In the genomic region with DNA sequence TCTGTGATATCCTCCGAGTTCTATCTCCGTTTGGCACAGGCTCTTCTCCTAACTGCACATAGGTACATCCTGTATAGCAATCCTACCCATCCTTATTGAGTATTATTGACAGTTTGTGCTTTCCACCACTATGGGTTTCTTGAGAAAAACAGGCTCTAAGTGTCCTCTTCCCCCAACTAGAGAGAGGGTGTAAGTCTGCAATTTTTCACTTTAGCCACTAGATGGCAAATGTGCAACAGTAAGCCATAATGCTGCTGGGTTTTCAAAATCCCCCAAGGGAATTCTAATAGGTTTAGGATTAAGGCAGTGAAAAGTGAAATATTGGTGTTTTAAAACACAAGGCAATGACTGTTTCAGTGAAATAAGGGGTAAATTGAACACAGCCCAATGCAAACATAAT, we compare ENCODE assay signal across 10 cellular contexts.
DNase-seq lines count a peak whose midpoint lies in the region; ATAC-seq, FAIRE-seq and TF ChIP-seq lines count a peak whose summit lies in the region.
"Had no signal": no experiment of that assay in that cellular context is flagged by ENCODE, and none has a peak within 500 bp of the region (broad histone marks: within the 10 kb centered on the region; RNA-seq: fewer than 3 reads in every experiment).

No MANE protein-coding gene starts in this region.

- DNase-seq in NCI-H1417 (lab: John Stamatoyannopoulos, UW) (peak; percentile 27 to 63 (median 32)), NCI-H1417 treated with DMSO at 0.1 percent for 48 hours (lab: John Stamatoyannopoulos, UW) (no peak), WTC11 (ENCODE audit: low spot score) (no peak), HepG2 (ENCODE audit: low spot score) (peak; percentile 3), NCI-H2029 treated with DMSO at 0.1 percent for 48 hours (lab: John Stamatoyannopoulos, UW) (no peak)
- DNase-seq in activated CD4-positive, alpha-beta T cell treated with anti-CD3 and anti-CD28 coated beads for 4 hours, result no peak

- H3K9me3 Mint-ChIP-seq in WTC11, result no peaks in the 10 kb centered on the region

- H3K4me2 ChIP-seq in KMS-11 (no peak overlapping the region), HepG2 (ENCODE audit: low read depth, low read length) (no peak overlapping the region)
- H3K4me2 ChIP-seq: BLaER1 treated with 17β-estradiol and CSF1 and Interleukin-3, amounts not matched to agents 10 nM and 100 nM had no signal

- no peak for TF ChIP-seq POLR2A in HepG2 (IDR thresholded peaks at IDR 0.05; ENCODE audit: insufficient read depth in 1 of 2, low read depth in 2 of 2, low read length in 2 of 2)

- peak; percentile 73 for TF ChIP-seq CTCF in KMS-11 (conservative IDR thresholded peaks at IDR 0.05; ENCODE audit: low read depth, low read length)
- peak; percentile 30; the same call in 1 of the 2 replicates for TF ChIP-seq CTCF in WTC11 (IDR thresholded peaks at IDR 0.05)
- peak; percentile 59 for TF ChIP-seq CTCF in HepG2 (CRISPR knock-in tag; IDR thresholded peaks at IDR 0.05)

- CTCF ChIA-PET in WTC11 (lab: Charles Lee) (no interaction called here), HepG2 (lab: Yijun Ruan, JAX; ENCODE audit: low intra/inter-chr PET ratio, low total read pairs) (no interaction called here)

- H3K4me3 ChIP-seq in KMS-11 (IDR thresholded peaks at IDR 0.05; ENCODE audit: insufficient read depth, low read depth, low read length) (no peak overlapping the region), HepG2 (replicated peaks in 1 of 3; ENCODE audit: insufficient read depth in 1 of 3, low read depth in 2 of 3, low read length in 3 of 3) (no peak overlapping the region)
- H3K4me3 ChIP-seq: BLaER1 treated with 17β-estradiol and CSF1 and Interleukin-3, amounts not matched to agents 10 nM and 100 nM had no signal

- H3K27me3 Mint-ChIP-seq in WTC11 (ENCODE audit: low read depth), result peaks cover 10% of the 10 kb centered on the region; the same call in 1 of the 2 replicates
- H3K27me3 Mint-ChIP-seq: central memory CD8-positive, alpha-beta T cell had no signal

- no peaks in the 10 kb centered on the region for H3K9me3 ChIP-seq in HepG2 (ENCODE audit: low read length)
- H3K9me3 ChIP-seq: BLaER1 treated with 17β-estradiol and CSF1 and Interleukin-3, amounts not matched to agents 10 nM and 100 nM had no signal

- H3K79me2 ChIP-seq in KMS-11 (ENCODE audit: insufficient read depth, low read depth) (no peaks in the 10 kb centered on the region), HepG2 (ENCODE audit: insufficient read depth, low read length) (no peaks in the 10 kb centered on the region)

- H3K27me3 ChIP-seq in KMS-11 (ENCODE audit: insufficient read depth, low read depth) (no peaks in the 10 kb centered on the region), HepG2 (ENCODE audit: control insufficient read depth in 1 of 2, insufficient read depth in 2 of 2, low read length in 2 of 2) (no peaks in the 10 kb centered on the region)

- no peak for TF ChIP-seq RAD21 in HepG2 (CRISPR knock-in tag; IDR thresholded peaks at IDR 0.05)

- no TSS peak for BruUV-seq in HepG2 (replicated peaks; lab: Mats Ljungman, UMichigan)

- intact Hi-C loops in HepG2 (cut with micrococcal nuclease; ENCODE audit: unreplicated experiment), result no loop called here

- ATAC-seq in GM21619 (IDR thresholded peaks at IDR 0.05; ENCODE audit: unreplicated experiment) (peak; percentile 92), WTC11 (peak; percentile 69), HepG2 (peak; percentile 55; the same call in 2 of the 3 replicates)

- H3K4me1 ChIP-seq in KMS-11 (ENCODE audit: low read depth, poor library complexity, severe bottlenecking) (no peaks in the 10 kb centered on the region), HepG2 (ENCODE audit: insufficient read depth, low read length) (no peaks in the 10 kb centered on the region)
- H3K4me1 ChIP-seq: BLaER1 treated with 17β-estradiol and CSF1 and Interleukin-3, amounts not matched to agents 10 nM and 100 nM had no signal

- peak; percentile 68 for FAIRE-seq in HepG2 (lab: Jason Lieb, UNC)

- TF ChIP-seq EP300 in HepG2 (IDR thresholded peaks at IDR 0.05; ENCODE audit: low read depth in 2 of 2, low read length in 2 of 2), result no peak
- no peak for TF ChIP-seq EP300 in HepG2 (CRISPR knock-in tag; IDR thresholded peaks at IDR 0.05; ENCODE audit: borderline replicate concordance)

- no peak overlapping the region for H3K4me3 Mint-ChIP-seq in WTC11
- H3K4me3 Mint-ChIP-seq: central memory CD8-positive, alpha-beta T cell had no signal

- H2AFZ ChIP-seq in KMS-11 (ENCODE audit: low read depth), result no peak overlapping the region
- no peak overlapping the region for H2AFZ ChIP-seq in HepG2 (ENCODE audit: low read length)

- H3K36me3 ChIP-seq in KMS-11 (ENCODE audit: insufficient read depth) (no peaks in the 10 kb centered on the region), HepG2 (replicated peaks in 1 of 2; ENCODE audit: control insufficient read depth in 1 of 2, insufficient read depth in 2 of 2, low read length in 2 of 2) (no peaks in the 10 kb centered on the region)
- H3K36me3 ChIP-seq: BLaER1 treated with 17β-estradiol and CSF1 and Interleukin-3, amounts not matched to agents 10 nM and 100 nM had no signal

- POLR2A ChIA-PET in WTC11 (lab: Charles Lee) (no interaction called here), HepG2 (lab: Yijun Ruan, JAX) (no interaction called here)

- H3K9ac ChIP-seq in KMS-11, result no peak overlapping the region
- H3K9ac ChIP-seq in HepG2 (ENCODE audit: insufficient read depth, low read depth, low read length), result no peak overlapping the region
- H3K9ac ChIP-seq: BLaER1 treated with 17β-estradiol and CSF1 and Interleukin-3, amounts not matched to agents 10 nM and 100 nM had no signal

- no peaks in the 10 kb centered on the region for H3K36me3 Mint-ChIP-seq in WTC11

- H3K27ac Mint-ChIP-seq in WTC11, result no peak overlapping the region

- peaks cover 8% of the 10 kb centered on the region for H3K4me1 Mint-ChIP-seq in WTC11
- H3K4me1 Mint-ChIP-seq: central memory CD8-positive, alpha-beta T cell had no signal

- 7% methylated on average over 2 of the region's 2 CpGs for WGBS in HepG2 (ENCODE audit: low lambda C conversion rate)

- H4K20me1 ChIP-seq in KMS-11 (ENCODE audit: insufficient read depth) (no peaks in the 10 kb centered on the region), HepG2 (ENCODE audit: insufficient read depth, low read length) (no peaks in the 10 kb centered on the region)
- H4K20me1 ChIP-seq: BLaER1 treated with 17β-estradiol and CSF1 and Interleukin-3, amounts not matched to agents 10 nM and 100 nM had no signal

- in situ Hi-C loops in HepG2 (cut with HindIII; ENCODE audit: extremely low pct_ligation_motif_present, low pct_unique_long_range_greater_than_20kb), result no loop called here

- no peak overlapping the region for H3K27ac ChIP-seq in KMS-11
- no peak overlapping the region for H3K27ac ChIP-seq in HepG2 (ENCODE audit: extremely low read length, insufficient read depth, low read length)
- H3K27ac ChIP-seq: BLaER1 treated with 17β-estradiol and CSF1 and Interleukin-3, amounts not matched to agents 10 nM and 100 nM had no signal

TF ChIP-seq in WTC11, 78 proteins besides CTCF, POLR2A, EP300 and RAD21 (continues in another document):
- no peak for TF ChIP-seq SMAD4 (CRISPR knock-in tag; IDR thresholded peaks at IDR 0.05)
- TF ChIP-seq, protein P1, sequence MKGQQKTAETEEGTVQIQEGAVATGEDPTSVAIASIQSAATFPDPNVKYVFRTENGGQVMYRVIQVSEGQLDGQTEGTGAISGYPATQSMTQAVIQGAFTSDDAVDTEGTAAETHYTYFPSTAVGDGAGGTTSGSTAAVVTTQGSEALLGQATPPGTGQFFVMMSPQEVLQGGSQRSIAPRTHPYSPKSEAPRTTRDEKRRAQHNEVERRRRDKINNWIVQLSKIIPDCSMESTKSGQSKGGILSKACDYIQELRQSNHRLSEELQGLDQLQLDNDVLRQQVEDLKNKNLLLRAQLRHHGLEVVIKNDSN (CRISPR knock-in tag; IDR thresholded peaks at IDR 0.05), result no peak
- TF ChIP-seq, protein P2, sequence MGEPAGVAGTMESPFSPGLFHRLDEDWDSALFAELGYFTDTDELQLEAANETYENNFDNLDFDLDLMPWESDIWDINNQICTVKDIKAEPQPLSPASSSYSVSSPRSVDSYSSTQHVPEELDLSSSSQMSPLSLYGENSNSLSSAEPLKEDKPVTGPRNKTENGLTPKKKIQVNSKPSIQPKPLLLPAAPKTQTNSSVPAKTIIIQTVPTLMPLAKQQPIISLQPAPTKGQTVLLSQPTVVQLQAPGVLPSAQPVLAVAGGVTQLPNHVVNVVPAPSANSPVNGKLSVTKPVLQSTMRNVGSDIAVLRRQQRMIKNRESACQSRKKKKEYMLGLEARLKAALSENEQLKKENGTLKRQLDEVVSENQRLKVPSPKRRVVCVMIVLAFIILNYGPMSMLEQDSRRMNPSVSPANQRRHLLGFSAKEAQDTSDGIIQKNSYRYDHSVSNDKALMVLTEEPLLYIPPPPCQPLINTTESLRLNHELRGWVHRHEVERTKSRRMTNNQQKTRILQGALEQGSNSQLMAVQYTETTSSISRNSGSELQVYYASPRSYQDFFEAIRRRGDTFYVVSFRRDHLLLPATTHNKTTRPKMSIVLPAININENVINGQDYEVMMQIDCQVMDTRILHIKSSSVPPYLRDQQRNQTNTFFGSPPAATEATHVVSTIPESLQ (CRISPR knock-in tag; IDR thresholded peaks at IDR 0.05), result no peak

TF ChIP-seq in HepG2, 621 proteins besides CTCF, POLR2A, EP300 and RAD21:
- TF ChIP-seq STAG1 (CRISPR knock-in tag; IDR thresholded peaks at IDR 0.05), result peak; percentile 20; the same call in 1 of the 2 replicates
- TF ChIP-seq ZSCAN30 (CRISPR knock-in tag; IDR thresholded peaks at IDR 0.05), result no peak
- TF ChIP-seq ZNF34 (CRISPR knock-in tag; IDR thresholded peaks at IDR 0.05; ENCODE audit: borderline replicate concordance), result no peak
- TF ChIP-seq, protein P3, sequence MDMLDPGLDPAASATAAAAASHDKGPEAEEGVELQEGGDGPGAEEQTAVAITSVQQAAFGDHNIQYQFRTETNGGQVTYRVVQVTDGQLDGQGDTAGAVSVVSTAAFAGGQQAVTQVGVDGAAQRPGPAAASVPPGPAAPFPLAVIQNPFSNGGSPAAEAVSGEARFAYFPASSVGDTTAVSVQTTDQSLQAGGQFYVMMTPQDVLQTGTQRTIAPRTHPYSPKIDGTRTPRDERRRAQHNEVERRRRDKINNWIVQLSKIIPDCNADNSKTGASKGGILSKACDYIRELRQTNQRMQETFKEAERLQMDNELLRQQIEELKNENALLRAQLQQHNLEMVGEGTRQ (IDR thresholded peaks at IDR 0.05; ENCODE audit: low read depth, low read length), result no peak
- TF ChIP-seq, protein P3 (CRISPR knock-in tag; IDR thresholded peaks at IDR 0.05; ENCODE audit: borderline replicate concordance), result no peak
- TF ChIP-seq ZNF556 (CRISPR knock-in tag; IDR thresholded peaks at IDR 0.05; ENCODE audit: borderline replicate concordance), result no peak
- TF ChIP-seq MED13 (CRISPR knock-in tag; IDR thresholded peaks at IDR 0.05), result no peak
- TF ChIP-seq FOXA1 (IDR thresholded peaks at IDR 0.05), result no peak
- TF ChIP-seq FOXA1 (CRISPR knock-in tag; IDR thresholded peaks at IDR 0.05), result no peak

Comparison
In these comparisons a context has a peak if more than half of its experiments do, and no peak if none do; other contexts are left out.
1. DNase-seq: peak in NCI-H1417 (3 of 3) and HepG2 (single experiment); none in NCI-H1417 treated with DMSO at 0.1 percent for 48 hours (single experiment), WTC11 (single experiment), NCI-H2029 treated with DMSO at 0.1 percent for 48 hours (single experiment) and activated CD4-positive, alpha-beta T cell treated with anti-CD3 and anti-CD28 coated beads for 4 hours (0 of 2).
2. Peak in every context shown above with its lines, with median percentiles within 50 percentile points of each other: ATAC-seq and CTCF ChIP-seq.